Comparison of ENCODE assay signal across 22 cellular contexts in the genomic region with DNA sequence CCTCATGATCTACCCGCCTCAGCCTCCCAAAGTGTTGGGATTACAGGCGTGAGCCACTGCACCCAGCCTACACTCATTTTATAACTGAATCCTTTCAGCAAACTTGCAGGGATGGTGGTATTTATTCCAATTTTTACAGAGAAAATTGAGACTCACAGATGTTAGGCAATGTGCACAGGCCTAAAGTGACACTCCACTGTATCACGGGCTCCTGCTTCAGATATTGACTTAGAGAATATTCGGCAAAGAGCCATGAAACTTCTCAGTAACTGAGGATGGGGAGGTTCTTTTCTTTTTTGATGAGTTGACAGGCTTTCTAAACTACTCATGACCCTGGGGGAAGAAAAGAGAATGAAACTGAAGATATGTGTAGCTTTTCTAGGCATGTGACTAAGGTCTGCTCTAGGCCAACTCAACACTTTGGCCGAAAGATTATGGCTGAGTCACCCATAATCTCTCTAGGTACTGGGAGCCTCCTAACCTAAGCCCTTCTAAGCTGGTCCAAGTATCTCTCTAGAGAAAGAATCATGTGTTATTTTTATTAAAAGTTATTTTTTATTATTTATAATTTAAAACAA. TPM values are rescaled to one million over a fixed set of nuclear protein-coding genes. Genes with fewer than 3 reads are reported as not detected.
DNase-seq lines count a peak whose midpoint lies in the region; TF ChIP-seq lines count a peak whose summit lies in the region.
"Had no signal": no experiment of that assay in that cellular context is flagged by ENCODE, and none has a peak within 500 bp of the region (broad histone marks: within the 10 kb centered on the region; RNA-seq: fewer than 3 reads in every experiment).

No MANE protein-coding gene starts in this region.

- WGBS in smooth muscle cell (ENCODE audit: low lambda C conversion rate): 87% methylated on average over 5 of the region's 5 CpGs
- WGBS in testis, 2 donors: 75 to 76% methylated on average over 5 of the region's 5 CpGs

- DNase-seq in ELR (ENCODE audit: low read depth): peak; percentile 73
- peak; percentile 16 for DNase-seq in T1000 (lab: John Stamatoyannopoulos, UW)
- DNase-seq in fibroblast of pulmonary artery (ENCODE audit: low read depth): peak; percentile 75
- no peak for DNase-seq in smooth muscle cell (lab: John Stamatoyannopoulos, UW; ENCODE audit: unreplicated experiment)
- DNase-seq in testis: no peak
- no peak for DNase-seq in COLO668 (lab: John Stamatoyannopoulos, UW; ENCODE audit: unreplicated experiment)
- no peak for DNase-seq in DMS79 (lab: John Stamatoyannopoulos, UW)
- DNase-seq: activated CD4-positive, alpha-beta T cell treated with anti-CD3 and anti-CD28 coated beads, Interleukin-2, amount 50 U/mL, for 48 hours; activated T-cell treated with anti-CD3 and anti-CD28 coated beads, Interleukin-2, amount 50 U/mL, for 1 hour; head of caudate nucleus; immature natural killer cell; NCI-H1417 treated with DMSO at 0.1 percent for 48 hours; ovary; RPMI8226; stimulated activated CD4-positive, alpha-beta T cell treated with anti-CD3 and anti-CD28 coated beads, Interleukin-4, amount 100 ng/mL, for 1 hour; SW 1271 had no signal

- H3K4me3 ChIP-seq in ACC112 (ENCODE audit: low read depth, low read length): no peak overlapping the region
- H3K4me3 ChIP-seq in fibroblast of pulmonary artery (replicated peaks; ENCODE audit: low read depth, low read length): no peak overlapping the region
- H3K4me3 ChIP-seq in smooth muscle cell: no peak overlapping the region
- no peak overlapping the region for H3K4me3 ChIP-seq in testis
- H3K4me3 ChIP-seq: lung, ovary, vagina had no signal

- no peak for TF ChIP-seq POLR2A in testis (IDR thresholded peaks at IDR 0.05)

- H3K27me3 ChIP-seq in ACC112 (ENCODE audit: insufficient read depth, low read length) (no peaks in the 10 kb centered on the region), smooth muscle cell (ENCODE audit: low read depth) (no peaks in the 10 kb centered on the region), testis (no peaks in the 10 kb centered on the region)
- H3K27me3 ChIP-seq: ovary, vagina had no signal

- H3K4me1 ChIP-seq in ACC112 (ENCODE audit: control insufficient read depth, insufficient read depth, low read length, unreplicated experiment) (peaks cover 5% of the 10 kb centered on the region), smooth muscle cell (ENCODE audit: low read depth) (no peaks in the 10 kb centered on the region), testis (peaks cover 29% of the 10 kb centered on the region)

- no peaks in the 10 kb centered on the region for H4K20me1 ChIP-seq in smooth muscle cell (ENCODE audit: low read depth)

- H3K9me3 ChIP-seq in smooth muscle cell (replicated peaks; ENCODE audit: low read depth) (no peaks in the 10 kb centered on the region), testis (no peaks in the 10 kb centered on the region)
- H3K9me3 ChIP-seq: ovary, vagina had no signal

- H2AFZ ChIP-seq in ACC112 (ENCODE audit: low read length, unreplicated experiment) (no peak overlapping the region), smooth muscle cell (ENCODE audit: low read depth) (no peak overlapping the region)

- intact Hi-C loops in testis (cut with DNase I; ENCODE audit: low total_unique reads): no loop called here

- H3K4me2 ChIP-seq in smooth muscle cell: no peak overlapping the region

- no peaks in the 10 kb centered on the region for H3K79me2 ChIP-seq in ACC112 (ENCODE audit: control insufficient read depth, insufficient read depth, low read length, unreplicated experiment)
- no peaks in the 10 kb centered on the region for H3K79me2 ChIP-seq in smooth muscle cell (ENCODE audit: low read depth)

- TF ChIP-seq CTCF in fibroblast of pulmonary artery (IDR thresholded peaks at IDR 0.05; ENCODE audit: low read length, missing control alignments): no peak
- TF ChIP-seq CTCF in smooth muscle cell (IDR thresholded peaks at IDR 0.05; ENCODE audit: borderline replicate concordance, insufficient read depth, poor library complexity, severe bottlenecking): no peak
- no peak for TF ChIP-seq CTCF in testis (IDR thresholded peaks at IDR 0.05)

- H3K27ac ChIP-seq in ACC112 (ENCODE audit: low read depth, low read length): peak overlapping the region; percentile 38
- H3K27ac ChIP-seq in smooth muscle cell (ENCODE audit: low read depth): no peak overlapping the region
- peak overlapping the region in 1 of 2 donors; percentile 46 for H3K27ac ChIP-seq in testis
- H3K27ac ChIP-seq: vagina had no signal

- H3F3A ChIP-seq in smooth muscle cell (ENCODE audit: low read depth): no peaks in the 10 kb centered on the region

- H3K9ac ChIP-seq in smooth muscle cell (ENCODE audit: low read depth): no peak overlapping the region

- H3K36me3 ChIP-seq in ACC112 (ENCODE audit: insufficient read depth, low read length) (0 out of 2 replicates have a peak, but pooled peaks cover 4% of the 10 kb centered on the region), smooth muscle cell (ENCODE audit: low read depth) (no peaks in the 10 kb centered on the region), testis (ENCODE audit: low read depth, missing control alignments) (no peaks in the 10 kb centered on the region)
- H3K36me3 ChIP-seq: ovary had no signal

RNA-seq across cellular contexts. Expression of a gene that starts 19.9 kb away (rescaled TPM):
- 0.22 TPM in 1 of 2 replicates, not detected in the other for total RNA-seq in smooth muscle cell
- polyA plus RNA-seq in smooth muscle cell: 0.43 and 2.0 TPM in 2 replicates
- total RNA-seq in testis: 10 to 100 TPM; 36.8 to 47.8 TPM
- 15.2 TPM for polyA plus RNA-seq in testis (ENCODE audit: insufficient read depth, low read depth, low replicate concordance)

RNA-seq across cellular contexts. Expression of a gene that starts 54.6 kb away (rescaled TPM):
- total RNA-seq in smooth muscle cell: 9.5 and 11.9 TPM in 2 replicates
- 11.0 and 27.4 TPM in 2 replicates for polyA plus RNA-seq in smooth muscle cell
- total RNA-seq in testis: 10 to 100 TPM; 10.2 to 14.1 TPM
- polyA plus RNA-seq in testis (ENCODE audit: insufficient read depth, low read depth, low replicate concordance): 5.4 TPM

RNA-seq across cellular contexts. Expression of a gene that starts 55.8 kb away (rescaled TPM):
- total RNA-seq in smooth muscle cell (1.1 and 2.0 TPM in 2 replicates), testis (1 to 10 TPM; 3.2 to 4.0 TPM)
- polyA plus RNA-seq in smooth muscle cell (1.6 and 5.8 TPM in 2 replicates), testis (ENCODE audit: insufficient read depth, low read depth, low replicate concordance) (0.47 TPM)
- total RNA-seq: LHCN-M2, myocyte, skeletal muscle tissue, vagina had no signal
- polyA plus RNA-seq: immature natural killer cell had no signal

Comparison
In these comparisons a context has a peak if more than half of its experiments do, and no peak if none do; other contexts are left out.
1. DNase-seq: peak in ELR (single experiment), T1000 (single experiment) and fibroblast of pulmonary artery (single experiment); none in smooth muscle cell (single experiment), testis (single experiment), COLO668 (single experiment) and DMS79 (single experiment).
2. RNA of a gene that starts 19.9 kb away (total RNA-seq): 36.8 to 47.8 TPM in testis; 0.22 TPM in smooth muscle cell; every median in the first group is over 10 times any median in the second.